11 cellular contexts compared by ENCODE assay signal in genomic region chr4:107991945-107992625, GRCh38. TPM values are rescaled to one million over a fixed set of nuclear protein-coding genes. Genes with fewer than 3 reads are reported as not detected.
DNase-seq lines count a peak whose midpoint lies in the region; ATAC-seq and TF ChIP-seq lines count a peak whose summit lies in the region.
"Had no signal": no experiment of that assay in that cellular context is flagged by ENCODE, and none has a peak within 500 bp of the region (broad histone marks: within the 10 kb centered on the region; RNA-seq: fewer than 3 reads in every experiment).

No MANE protein-coding gene starts in this region.

- no peaks in the 10 kb centered on the region for H3K9me3 Mint-ChIP-seq in activated naive CD8-positive, alpha-beta T cell treated with anti-CD3 and anti-CD28 coated beads for 36 hours
- H3K9me3 Mint-ChIP-seq: effector memory CD8-positive, alpha-beta T cell had no signal

- DNase-seq in AG10803 (ENCODE audit: low read depth) = peak; percentile 50
- DNase-seq in GM20000 (ENCODE audit: low spot score) = peak; percentile 30
- no peak for DNase-seq in activated naive CD8-positive, alpha-beta T cell treated with anti-CD3 and anti-CD28 coated beads for 36 hours
- DNase-seq in left lobe of liver (ENCODE audit: low spot score) = peak; percentile 48
- DNase-seq in cerebellar nuclear complex (lab: John Stamatoyannopoulos, UW) = no peak
- no peak for DNase-seq in DMS153 treated with DMSO at 0.1 percent for 48 hours (lab: John Stamatoyannopoulos, UW; ENCODE audit: unreplicated experiment)
- DNase-seq: effector memory CD8-positive, alpha-beta T cell; left lung had no signal

- no peak overlapping the region for H3K4me3 ChIP-seq in AG10803 (ENCODE audit: low read length)
- H3K4me3 ChIP-seq: left lung had no signal

- TF ChIP-seq CTCF in AG10803 (conservative IDR thresholded peaks at IDR 0.05; ENCODE audit: low read length) = no peak
- TF ChIP-seq CTCF in GM20000 (IDR thresholded peaks at IDR 0.05; ENCODE audit: extremely low read depth, missing control alignments) = no peak

- no peak overlapping the region for H3K27ac Mint-ChIP-seq in activated naive CD8-positive, alpha-beta T cell treated with anti-CD3 and anti-CD28 coated beads for 36 hours

- H3K27me3 Mint-ChIP-seq in activated naive CD8-positive, alpha-beta T cell treated with anti-CD3 and anti-CD28 coated beads for 36 hours = no peaks in the 10 kb centered on the region
- H3K27me3 Mint-ChIP-seq: effector memory CD8-positive, alpha-beta T cell had no signal

- H3K4me3 Mint-ChIP-seq in activated naive CD8-positive, alpha-beta T cell treated with anti-CD3 and anti-CD28 coated beads for 36 hours = peak overlapping the region; percentile 98

- ATAC-seq in left lobe of liver (peak; percentile 20), GM18517 (IDR thresholded peaks at IDR 0.05; ENCODE audit: unreplicated experiment) (no peak), GM21737 (IDR thresholded peaks at IDR 0.05; ENCODE audit: unreplicated experiment) (no peak)
- ATAC-seq: effector memory CD8-positive, alpha-beta T cell; left lung; Panc1 had no signal

- peaks cover 41% of the 10 kb centered on the region for H3K36me3 Mint-ChIP-seq in activated naive CD8-positive, alpha-beta T cell treated with anti-CD3 and anti-CD28 coated beads for 36 hours

- peaks cover 45% of the 10 kb centered on the region for H3K4me1 Mint-ChIP-seq in activated naive CD8-positive, alpha-beta T cell treated with anti-CD3 and anti-CD28 coated beads for 36 hours

RNA-seq across cellular contexts. Expression of gene HADH, which starts 2.4 kb away (rescaled TPM):
- total RNA-seq in activated naive CD8-positive, alpha-beta T cell treated with anti-CD3 and anti-CD28 coated beads for 36 hours = 10 to 100 TPM; 49.6 to 51.2 TPM
- 127 TPM for total RNA-seq in left lobe of liver

Comparison
In these comparisons a context has a peak if more than half of its experiments do, and no peak if none do; other contexts are left out.
1. DNase-seq: peak in AG10803 (single experiment), GM20000 (single experiment) and left lobe of liver (single experiment); none in activated naive CD8-positive, alpha-beta T cell treated with anti-CD3 and anti-CD28 coated beads for 36 hours (single experiment), cerebellar nuclear complex (0 of 2) and DMS153 treated with DMSO at 0.1 percent for 48 hours (single experiment).